ENCODE assay signal across 12 cellular contexts in genomic region chr2:206756816-206757215, GRCh38. TPM values are rescaled to one million over a fixed set of nuclear protein-coding genes. Genes with fewer than 3 reads are reported as not detected.
"Had no signal": no experiment of that assay in that cellular context is flagged by ENCODE, and none has a peak within 500 bp of the region (broad histone marks: within the 10 kb centered on the region; RNA-seq: fewer than 3 reads in every experiment).

No MANE protein-coding gene starts in this region.

- H2AFZ ChIP-seq: GM23248, GM23338 had no signal

- DNase-seq: GM23248, GOT3, H7, H9, HCEC 1CT, HFFc6 had no signal

- H3K4me3 ChIP-seq: GM23248, GM23338, HAP-1 had no signal

- H3K4me2 ChIP-seq: GM23338 had no signal

- H3K4me1 ChIP-seq: HAP-1 had no signal

- H3K36me3 ChIP-seq: HAP-1 had no signal

- H3K27ac ChIP-seq: GM23248 had no signal

- FAIRE-seq: H1, H54 had no signal

- H3K9me3 ChIP-seq: HAP-1 had no signal

- ATAC-seq: GM23338, HCT116 had no signal

- H3K9ac ChIP-seq: GM23248 had no signal

RNA-seq across cellular contexts. Expression of gene DYTN, which starts 38.6 kb away (rescaled TPM):
- total RNA-seq: GM23248, GM23338, H1, H4, H7, H9, HFFc6 had no signal
- polyA plus RNA-seq: GM23248, GM23338, H1 had no signal
